Comparison of ENCODE assay signal across 22 cellular contexts in genomic region chr13:110182003-110182402, GRCh38.
"Had no signal": no experiment of that assay in that cellular context is flagged by ENCODE, and none has a peak within 500 bp of the region (broad histone marks: within the 10 kb centered on the region; RNA-seq: fewer than 3 reads in every experiment).

No MANE protein-coding gene starts in this region.

- DNase-seq: caudate nucleus; cerebellar nuclear complex; dorsolateral prefrontal cortex; effector CD4-positive, alpha-beta T cell; foreskin fibroblast; heart left ventricle; kidney; natural killer cell; pancreas; right lobe of liver; stimulated activated CD4-positive, alpha-beta T cell treated with anti-CD3 and anti-CD28 coated beads, Interleukin-4, amount 100 ng/mL, for 4 hours; trophoblast cell had no signal

- H3K4me2 ChIP-seq: hepatocyte had no signal

- ATAC-seq: esophagus mucosa; gastroesophageal sphincter; heart left ventricle; left lobe of liver; natural killer cell; pancreas; right lobe of liver; stimulated activated memory B cell treated with anti-CD40 and anti-IgM and Interleukin-4, amounts not matched to agents 10 μg/mL and 1 μg/mL and 100 μg/mL, for 72 hours had no signal

- H3K4me3 Mint-ChIP-seq: natural killer cell; stimulated activated memory B cell treated with anti-CD40 and anti-IgM and Interleukin-4, amounts not matched to agents 10 μg/mL and 1 μg/mL and 100 μg/mL, for 72 hours; stimulated activated naive CD8-positive, alpha-beta T cell treated with anti-CD3 and anti-CD28 coated beads, Interleukin-15, Interleukin-2, amounts not matched to agents 100 ng/mL and 50 ng/mL, for 24 hours had no signal

- H3K27ac ChIP-seq: dorsolateral prefrontal cortex, epithelial cell of prostate, gastroesophageal sphincter, heart left ventricle, hepatocyte, neutrophil, pancreas, right lobe of liver, suprapubic skin had no signal

- H3K4me3 ChIP-seq: dorsolateral prefrontal cortex, gastroesophageal sphincter, heart left ventricle, hepatocyte, pancreas, right lobe of liver, suprapubic skin had no signal

- H3K4me1 Mint-ChIP-seq: natural killer cell; stimulated activated memory B cell treated with anti-CD40 and anti-IgM and Interleukin-4, amounts not matched to agents 10 μg/mL and 1 μg/mL and 100 μg/mL, for 72 hours had no signal

- H2AFZ ChIP-seq: hepatocyte had no signal

- H3K27me3 ChIP-seq: dorsolateral prefrontal cortex, gastroesophageal sphincter, heart left ventricle, hepatocyte, neutrophil, pancreas, right lobe of liver, suprapubic skin had no signal

- H3K9me3 ChIP-seq: gastroesophageal sphincter, heart left ventricle, neutrophil, pancreas, right lobe of liver, suprapubic skin had no signal

- H3K79me2 ChIP-seq: hepatocyte had no signal

- H3K36me3 Mint-ChIP-seq: natural killer cell; stimulated activated memory B cell treated with anti-CD40 and anti-IgM and Interleukin-4, amounts not matched to agents 10 μg/mL and 1 μg/mL and 100 μg/mL, for 72 hours had no signal

- H3K27ac Mint-ChIP-seq: natural killer cell; progenitor cell of endocrine pancreas; stimulated activated memory B cell treated with anti-CD40 and anti-IgM and Interleukin-4, amounts not matched to agents 10 μg/mL and 1 μg/mL and 100 μg/mL, for 72 hours; stimulated activated naive CD8-positive, alpha-beta T cell treated with anti-CD3 and anti-CD28 coated beads, Interleukin-15, Interleukin-2, amounts not matched to agents 100 ng/mL and 50 ng/mL, for 24 hours had no signal

- H3K36me3 ChIP-seq: neutrophil, right lobe of liver had no signal

- H3K27me3 Mint-ChIP-seq: progenitor cell of endocrine pancreas; stimulated activated memory B cell treated with anti-CD40 and anti-IgM and Interleukin-4, amounts not matched to agents 10 μg/mL and 1 μg/mL and 100 μg/mL, for 72 hours had no signal

- H3K9me3 Mint-ChIP-seq: natural killer cell; stimulated activated memory B cell treated with anti-CD40 and anti-IgM and Interleukin-4, amounts not matched to agents 10 μg/mL and 1 μg/mL and 100 μg/mL, for 72 hours; stimulated activated naive CD8-positive, alpha-beta T cell treated with anti-CD3 and anti-CD28 coated beads, Interleukin-15, Interleukin-2, amounts not matched to agents 100 ng/mL and 50 ng/mL, for 24 hours had no signal

- H3K4me1 ChIP-seq: gastroesophageal sphincter, pancreas, right lobe of liver, suprapubic skin had no signal
